ENCODE assay signal across 17 cellular contexts in genomic region chr9:89719202-89719601, GRCh38.
"Had no signal": no experiment of that assay in that cellular context is flagged by ENCODE, and none has a peak within 500 bp of the region (broad histone marks: within the 10 kb centered on the region; RNA-seq: fewer than 3 reads in every experiment).

No MANE protein-coding gene starts in this region.

- DNase-seq: activated CD4-positive, alpha-beta T cell treated with anti-CD3 and anti-CD28 coated beads for 48 hours; activated CD8-positive, alpha-beta memory T cell treated with anti-CD3 and anti-CD28 coated beads for 24 hours; activated T-cell treated with anti-CD3 and anti-CD28 coated beads for 4 hours; amygdala; colonic mucosa; effector CD8-positive, alpha-beta T cell; gastrocnemius medialis; lower lobe of right lung; naive thymus-derived CD8-positive, alpha-beta T cell; nucleus accumbens; right lobe of liver; stimulated activated CD4-positive, alpha-beta T cell treated with anti-CD3 and anti-CD28 coated beads, Interleukin-12 subunit alpha, Interleukin-12 subunit beta, amount 100 ng/mL, for 4 hours; stimulated activated naive CD8-positive, alpha-beta T cell treated with anti-CD3 and anti-CD28 coated beads, Interleukin-15, amount 100 ng/mL, for 72 hours; T-cell; testis had no signal

- H2AFZ ChIP-seq: hepatocyte had no signal

- H3K4me3 ChIP-seq: colonic mucosa, gastrocnemius medialis, hepatocyte, lower lobe of right lung, right lobe of liver, testis had no signal

- H3K4me2 ChIP-seq: hepatocyte had no signal

- H3K4me1 ChIP-seq: colonic mucosa, testis had no signal

- H3K79me2 ChIP-seq: hepatocyte had no signal

- H3K36me3 Mint-ChIP-seq: T-cell had no signal

- H3K27ac ChIP-seq: colonic mucosa, lower lobe of right lung, testis had no signal

- H3K27ac Mint-ChIP-seq: activated naive CD4-positive, alpha-beta T cell treated with anti-CD3 and anti-CD28 coated beads, Interleukin-2, amount 50 U/mL, for 72 hours; naive thymus-derived CD8-positive, alpha-beta T cell; stimulated activated naive CD8-positive, alpha-beta T cell treated with anti-CD3 and anti-CD28 coated beads, Interleukin-15, amount 100 ng/mL, for 72 hours; T-cell had no signal

- H3K9me3 Mint-ChIP-seq: T-cell had no signal

- H3K4me3 Mint-ChIP-seq: naive thymus-derived CD8-positive, alpha-beta T cell; stimulated activated naive CD8-positive, alpha-beta T cell treated with anti-CD3 and anti-CD28 coated beads, Interleukin-15, amount 100 ng/mL, for 72 hours; T-cell had no signal

- H3K9me3 ChIP-seq: colonic mucosa, gastrocnemius medialis, lower lobe of right lung, right lobe of liver, testis had no signal

- H3K27me3 Mint-ChIP-seq: stimulated activated naive CD8-positive, alpha-beta T cell treated with anti-CD3 and anti-CD28 coated beads, Interleukin-15, amount 100 ng/mL, for 72 hours; T-cell had no signal

- ATAC-seq: activated naive CD4-positive, alpha-beta T cell treated with anti-CD3 and anti-CD28 coated beads, Interleukin-2, amount 50 U/mL, for 72 hours; lower lobe of right lung; naive thymus-derived CD8-positive, alpha-beta T cell; stimulated activated naive CD8-positive, alpha-beta T cell treated with anti-CD3 and anti-CD28 coated beads, Interleukin-15, amount 100 ng/mL, for 72 hours; T-cell had no signal

- H3K27me3 ChIP-seq: colonic mucosa, gastrocnemius medialis, hepatocyte, right lobe of liver, testis had no signal

- H3K36me3 ChIP-seq: colonic mucosa, gastrocnemius medialis, lower lobe of right lung, right lobe of liver had no signal
